In genomic region chr3:172268896-172269295, GRCh38 we compare ENCODE assay signal across 19 cellular contexts.
"Had no signal": no experiment of that assay in that cellular context is flagged by ENCODE, and none has a peak within 500 bp of the region (broad histone marks: within the 10 kb centered on the region; RNA-seq: fewer than 3 reads in every experiment).

No MANE protein-coding gene starts in this region.

- H3K36me3 ChIP-seq: pancreas, thoracic aorta had no signal

- H3K27ac ChIP-seq: pancreas, psoas muscle, spleen, VCaP had no signal

- H3K9me3 ChIP-seq: pancreas, psoas muscle, spleen, thoracic aorta had no signal

- FAIRE-seq: endothelial cell of umbilical vein, frontal cortex, islet of Langerhans, pancreas, urothelium cell line had no signal

- DNase-seq: activated CD4-positive, alpha-beta T cell treated with anti-CD3 and anti-CD28 coated beads for 4 hours; activated CD4-positive, alpha-beta T cell treated with anti-CD3 and anti-CD28 coated beads, Interleukin-2, amount 50 U/mL, for 4 hours; activated effector memory CD4-positive, alpha-beta T cell treated with Interleukin-2 at 50 U/mL for 16 hours; activated naive CD4-positive, alpha-beta T cell treated with anti-CD3 and anti-CD28 coated beads for 36 hours; activated naive CD8-positive, alpha-beta T cell treated with anti-CD3 and anti-CD28 coated beads, Interleukin-2, amount 10 ng/mL, durations not matched to agents 7 days and 5 days; mammary epithelial cell; midbrain; naive thymus-derived CD4-positive, alpha-beta T cell; pancreas; psoas muscle; spleen; stimulated activated naive CD8-positive, alpha-beta T cell treated with anti-CD3 and anti-CD28 coated beads, Interleukin-15, Interleukin-2, amounts not matched to agents 100 U/mL and 50 U/mL, for 24 hours; trophoblast cell had no signal

- H3K9me3 Mint-ChIP-seq: activated naive CD4-positive, alpha-beta T cell treated with anti-CD3 and anti-CD28 coated beads for 36 hours; activated naive CD8-positive, alpha-beta T cell treated with anti-CD3 and anti-CD28 coated beads, Interleukin-2, amount 10 ng/mL, durations not matched to agents 7 days and 5 days had no signal

- H3K27me3 Mint-ChIP-seq: activated naive CD8-positive, alpha-beta T cell treated with anti-CD3 and anti-CD28 coated beads, Interleukin-2, amount 10 ng/mL, durations not matched to agents 7 days and 5 days; naive thymus-derived CD4-positive, alpha-beta T cell had no signal

- H3K4me3 Mint-ChIP-seq: activated naive CD4-positive, alpha-beta T cell treated with anti-CD3 and anti-CD28 coated beads for 36 hours; activated naive CD8-positive, alpha-beta T cell treated with anti-CD3 and anti-CD28 coated beads, Interleukin-2, amount 10 ng/mL, durations not matched to agents 7 days and 5 days; naive thymus-derived CD4-positive, alpha-beta T cell had no signal

- H3K4me1 Mint-ChIP-seq: activated naive CD8-positive, alpha-beta T cell treated with anti-CD3 and anti-CD28 coated beads, Interleukin-2, amount 10 ng/mL, durations not matched to agents 7 days and 5 days had no signal

- H3K27ac Mint-ChIP-seq: activated naive CD4-positive, alpha-beta T cell treated with anti-CD3 and anti-CD28 coated beads for 36 hours; activated naive CD8-positive, alpha-beta T cell treated with anti-CD3 and anti-CD28 coated beads, Interleukin-2, amount 10 ng/mL, durations not matched to agents 7 days and 5 days had no signal

- H3K4me3 ChIP-seq: pancreas, psoas muscle, spleen, thoracic aorta had no signal

- H3K27me3 ChIP-seq: pancreas, spleen had no signal
